2 cellular contexts compared by ENCODE assay signal in the genomic region with DNA sequence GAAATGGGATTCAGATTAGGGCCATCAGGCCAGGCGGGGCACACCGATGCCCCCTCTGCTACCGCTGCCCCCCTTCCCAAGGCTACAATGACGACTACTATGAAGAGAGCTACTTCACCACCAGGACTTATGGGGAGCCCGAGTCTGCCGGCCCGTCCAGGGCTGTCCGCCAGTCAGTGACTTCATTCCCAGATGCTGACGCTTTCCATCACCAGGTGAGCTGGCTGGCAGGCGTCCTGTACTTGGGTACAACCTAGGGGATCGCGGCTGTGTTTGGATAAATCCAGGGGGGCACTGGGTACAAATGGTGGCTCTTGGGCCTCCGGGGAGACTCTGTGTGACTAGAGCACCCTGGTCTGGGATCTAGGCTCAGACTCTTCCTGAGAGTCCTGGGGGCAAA.
TF ChIP-seq lines count a peak whose summit lies in the region.

No MANE protein-coding gene starts in this region.

TF ChIP-seq in SK-N-SH, 30 proteins besides CTCF, POLR2A, EP300 and RAD21:
- TF ChIP-seq USF1 (IDR thresholded peaks at IDR 0.05; ENCODE audit: borderline replicate concordance, low read depth) (no peak), EZH2phosphoT487 (IDR thresholded peaks at IDR 0.05; ENCODE audit: borderline replicate concordance, low read depth) (no peak), CHD2 (IDR thresholded peaks at IDR 0.05; ENCODE audit: low read length, partially characterized antibody) (no peak), FOXM1 (IDR thresholded peaks at IDR 0.05; ENCODE audit: low read depth) (no peak), RFX5 (IDR thresholded peaks at IDR 0.05; ENCODE audit: low read length) (no peak)

TF ChIP-seq in SK-N-SH treated with all-trans-retinoic acid at 6 μM for 48 hours, 23 proteins besides CTCF, POLR2A, EP300 and RAD21:
- TF ChIP-seq OSR1 (CRISPR knock-in tag; IDR thresholded peaks at IDR 0.05), result no peak
- TF ChIP-seq BACH2 (CRISPR knock-in tag; IDR thresholded peaks at IDR 0.05; ENCODE audit: borderline replicate concordance), result no peak
- TF ChIP-seq PATZ1 (CRISPR knock-in tag; IDR thresholded peaks at IDR 0.05; ENCODE audit: borderline replicate concordance), result no peak
- TF ChIP-seq TOX (CRISPR knock-in tag; IDR thresholded peaks at IDR 0.05; ENCODE audit: borderline replicate concordance), result no peak
- TF ChIP-seq CREB5 (CRISPR knock-in tag; IDR thresholded peaks at IDR 0.05; ENCODE audit: low read depth), result no peak
- TF ChIP-seq ZNF565 (CRISPR knock-in tag; conservative IDR thresholded peaks at IDR 0.05; ENCODE audit: low read depth), result no peak
- TF ChIP-seq CSRNP3 (CRISPR knock-in tag; IDR thresholded peaks at IDR 0.05), result no peak
- no peak for TF ChIP-seq POU6F1 (CRISPR knock-in tag; IDR thresholded peaks at IDR 0.05; ENCODE audit: borderline replicate concordance, low read depth)
- no peak for TF ChIP-seq TCF4 (CRISPR knock-in tag; IDR thresholded peaks at IDR 0.05; ENCODE audit: borderline replicate concordance)
- no peak for TF ChIP-seq ZFP30 (CRISPR knock-in tag; IDR thresholded peaks at IDR 0.05)
- TF ChIP-seq ESRRG (CRISPR knock-in tag; IDR thresholded peaks at IDR 0.05), result no peak
- no peak for TF ChIP-seq ISL1 (CRISPR knock-in tag; IDR thresholded peaks at IDR 0.05)
- TF ChIP-seq ZNF70 (CRISPR knock-in tag; IDR thresholded peaks at IDR 0.05), result no peak
- TF ChIP-seq, protein P1, sequence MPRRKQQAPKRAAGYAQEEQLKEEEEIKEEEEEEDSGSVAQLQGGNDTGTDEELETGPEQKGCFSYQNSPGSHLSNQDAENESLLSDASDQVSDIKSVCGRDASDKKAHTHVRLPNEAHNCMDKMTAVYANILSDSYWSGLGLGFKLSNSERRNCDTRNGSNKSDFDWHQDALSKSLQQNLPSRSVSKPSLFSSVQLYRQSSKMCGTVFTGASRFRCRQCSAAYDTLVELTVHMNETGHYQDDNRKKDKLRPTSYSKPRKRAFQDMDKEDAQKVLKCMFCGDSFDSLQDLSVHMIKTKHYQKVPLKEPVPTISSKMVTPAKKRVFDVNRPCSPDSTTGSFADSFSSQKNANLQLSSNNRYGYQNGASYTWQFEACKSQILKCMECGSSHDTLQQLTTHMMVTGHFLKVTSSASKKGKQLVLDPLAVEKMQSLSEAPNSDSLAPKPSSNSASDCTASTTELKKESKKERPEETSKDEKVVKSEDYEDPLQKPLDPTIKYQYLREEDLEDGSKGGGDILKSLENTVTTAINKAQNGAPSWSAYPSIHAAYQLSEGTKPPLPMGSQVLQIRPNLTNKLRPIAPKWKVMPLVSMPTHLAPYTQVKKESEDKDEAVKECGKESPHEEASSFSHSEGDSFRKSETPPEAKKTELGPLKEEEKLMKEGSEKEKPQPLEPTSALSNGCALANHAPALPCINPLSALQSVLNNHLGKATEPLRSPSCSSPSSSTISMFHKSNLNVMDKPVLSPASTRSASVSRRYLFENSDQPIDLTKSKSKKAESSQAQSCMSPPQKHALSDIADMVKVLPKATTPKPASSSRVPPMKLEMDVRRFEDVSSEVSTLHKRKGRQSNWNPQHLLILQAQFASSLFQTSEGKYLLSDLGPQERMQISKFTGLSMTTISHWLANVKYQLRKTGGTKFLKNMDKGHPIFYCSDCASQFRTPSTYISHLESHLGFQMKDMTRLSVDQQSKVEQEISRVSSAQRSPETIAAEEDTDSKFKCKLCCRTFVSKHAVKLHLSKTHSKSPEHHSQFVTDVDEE (CRISPR knock-in tag; IDR thresholded peaks at IDR 0.05), result no peak
- no peak for TF ChIP-seq ZNF8 (CRISPR knock-in tag; IDR thresholded peaks at IDR 0.05)
- TF ChIP-seq RARB (CRISPR knock-in tag; IDR thresholded peaks at IDR 0.05), result no peak
- TF ChIP-seq SNAI2 (CRISPR knock-in tag; IDR thresholded peaks at IDR 0.05), result no peak
- TF ChIP-seq ZFP3 (CRISPR knock-in tag; IDR thresholded peaks at IDR 0.05), result no peak
TF ChIP-seq in SK-N-SH treated with all-trans-retinoic acid at 6 μM for 48 hours: peak in this region for 0.
